1 cellular context compared by ENCODE assay signal in the genomic region with DNA sequence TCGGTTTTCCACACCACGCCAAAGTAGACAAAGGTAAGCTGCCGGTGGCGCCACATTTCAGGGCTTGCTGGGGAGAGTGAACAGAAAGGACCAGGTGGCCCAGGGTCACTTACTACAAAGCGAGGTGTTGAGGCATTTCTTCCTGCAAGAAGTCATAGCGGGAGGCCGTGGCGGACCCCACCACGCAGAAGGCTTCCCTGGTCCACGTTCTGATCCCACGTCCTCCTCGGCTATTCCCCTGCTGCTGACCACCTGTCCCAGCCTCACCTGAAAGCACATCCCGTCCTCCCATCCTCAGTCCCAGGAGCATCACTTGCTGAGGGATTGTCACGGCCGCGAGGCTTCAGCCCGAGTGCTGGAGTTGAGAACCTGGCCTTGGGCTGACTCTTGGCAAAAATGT.
TF ChIP-seq lines count a peak whose summit lies in the region.

No MANE protein-coding gene starts in this region.

TF ChIP-seq in K562, 482 proteins besides CTCF, POLR2A, EP300 and RAD21:
- TF ChIP-seq, protein P1, sequence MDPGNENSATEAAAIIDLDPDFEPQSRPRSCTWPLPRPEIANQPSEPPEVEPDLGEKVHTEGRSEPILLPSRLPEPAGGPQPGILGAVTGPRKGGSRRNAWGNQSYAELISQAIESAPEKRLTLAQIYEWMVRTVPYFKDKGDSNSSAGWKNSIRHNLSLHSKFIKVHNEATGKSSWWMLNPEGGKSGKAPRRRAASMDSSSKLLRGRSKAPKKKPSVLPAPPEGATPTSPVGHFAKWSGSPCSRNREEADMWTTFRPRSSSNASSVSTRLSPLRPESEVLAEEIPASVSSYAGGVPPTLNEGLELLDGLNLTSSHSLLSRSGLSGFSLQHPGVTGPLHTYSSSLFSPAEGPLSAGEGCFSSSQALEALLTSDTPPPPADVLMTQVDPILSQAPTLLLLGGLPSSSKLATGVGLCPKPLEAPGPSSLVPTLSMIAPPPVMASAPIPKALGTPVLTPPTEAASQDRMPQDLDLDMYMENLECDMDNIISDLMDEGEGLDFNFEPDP (CRISPR knock-in tag; IDR thresholded peaks at IDR 0.05), result no peak
- no peak for TF ChIP-seq TCFL5 (CRISPR knock-in tag; conservative IDR thresholded peaks at IDR 0.05)
- TF ChIP-seq, protein P2, sequence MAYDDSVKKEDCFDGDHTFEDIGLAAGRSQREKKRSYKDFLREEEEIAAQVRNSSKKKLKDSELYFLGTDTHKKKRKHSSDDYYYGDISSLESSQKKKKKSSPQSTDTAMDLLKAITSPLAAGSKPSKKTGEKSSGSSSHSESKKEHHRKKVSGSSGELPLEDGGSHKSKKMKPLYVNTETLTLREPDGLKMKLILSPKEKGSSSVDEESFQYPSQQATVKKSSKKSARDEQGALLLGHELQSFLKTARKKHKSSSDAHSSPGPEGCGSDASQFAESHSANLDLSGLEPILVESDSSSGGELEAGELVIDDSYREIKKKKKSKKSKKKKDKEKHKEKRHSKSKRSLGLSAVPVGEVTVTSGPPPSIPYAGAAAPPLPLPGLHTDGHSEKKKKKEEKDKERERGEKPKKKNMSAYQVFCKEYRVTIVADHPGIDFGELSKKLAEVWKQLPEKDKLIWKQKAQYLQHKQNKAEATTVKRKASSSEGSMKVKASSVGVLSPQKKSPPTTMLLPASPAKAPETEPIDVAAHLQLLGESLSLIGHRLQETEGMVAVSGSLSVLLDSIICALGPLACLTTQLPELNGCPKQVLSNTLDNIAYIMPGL (CRISPR knock-in tag; IDR thresholded peaks at IDR 0.05), result no peak
TF ChIP-seq in K562: peak in this region for 0.
